ENCODE assay signal across 10 cellular contexts in the genomic region with DNA sequence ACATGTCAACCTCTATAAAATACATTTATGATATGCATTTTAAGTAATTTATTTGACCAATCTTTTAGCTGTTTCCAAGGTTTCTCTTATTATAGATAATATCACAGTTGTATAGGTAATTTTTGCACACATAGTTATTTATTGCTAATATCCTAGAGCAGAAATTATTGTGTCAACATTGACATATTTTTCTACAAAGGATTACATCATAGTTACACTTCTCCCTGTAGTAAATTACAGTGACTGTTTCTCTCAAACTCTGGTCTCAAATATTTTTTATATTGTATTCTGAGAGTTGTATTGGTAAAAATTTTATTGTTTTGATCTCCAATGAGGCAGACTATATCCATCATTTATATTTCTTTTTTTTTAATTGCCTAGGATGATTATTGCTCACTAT.
"Had no signal": no experiment of that assay in that cellular context is flagged by ENCODE, and none has a peak within 500 bp of the region (broad histone marks: within the 10 kb centered on the region; RNA-seq: fewer than 3 reads in every experiment).

No MANE protein-coding gene starts in this region.

- H3K27ac ChIP-seq: HL-60, KMS-11 had no signal

- H3K9ac ChIP-seq: KMS-11 had no signal

- DNase-seq: H9, HCEC 1CT, HFFc6, Karpas-422, KBM-7 had no signal

- ATAC-seq: GM23338 had no signal

- FAIRE-seq: H1, H54 had no signal

- H2AFZ ChIP-seq: GM23338 had no signal

- H3K4me3 ChIP-seq: GM23338 had no signal

- H3K4me2 ChIP-seq: GM23338, KMS-11 had no signal
